26 cellular contexts compared by ENCODE assay signal in the genomic region with DNA sequence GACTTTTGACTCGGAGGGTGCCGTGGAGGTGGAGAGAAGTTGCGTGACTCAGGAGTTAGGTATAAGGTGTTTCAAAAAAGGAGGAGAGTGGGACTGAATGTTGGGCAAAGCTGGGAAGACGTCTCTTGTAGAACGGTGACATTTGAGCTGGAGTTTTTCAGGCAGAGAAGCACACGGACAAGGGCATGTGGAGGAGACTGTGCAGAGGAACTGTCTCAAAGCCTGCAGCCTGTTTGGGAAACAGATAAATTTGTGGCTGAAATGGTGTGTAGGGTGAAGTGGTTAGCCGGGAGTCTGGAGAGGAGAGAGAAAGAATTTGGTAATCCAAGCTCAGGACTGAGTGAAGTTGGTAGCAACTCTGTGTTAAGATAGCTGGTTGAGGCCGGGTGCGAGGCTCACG. TPM values are rescaled to one million over a fixed set of nuclear protein-coding genes. Genes with fewer than 3 reads are reported as not detected.
DNase-seq lines count a peak whose midpoint lies in the region; ATAC-seq and TF ChIP-seq lines count a peak whose summit lies in the region.
"Had no signal": no experiment of that assay in that cellular context is flagged by ENCODE, and none has a peak within 500 bp of the region (broad histone marks: within the 10 kb centered on the region; RNA-seq: fewer than 3 reads in every experiment).

No MANE protein-coding gene starts in this region.

- H3K18ac ChIP-seq in trophoblast cell (ENCODE audit: low read length): peak overlapping the region; percentile 59

- no peaks in the 10 kb centered on the region for H3K36me3 ChIP-seq in GM23338 (ENCODE audit: insufficient read depth)
- H3K36me3 ChIP-seq in trophoblast cell (ENCODE audit: control insufficient read depth in 1 of 2, insufficient read depth in 2 of 2, low read length in 2 of 2): peaks cover 2 to 4% of the 10 kb centered on the region in 2 experiments
- H3K36me3 ChIP-seq: brain microvascular endothelial cell, colonic mucosa, esophagus muscularis mucosa, suprapubic skin, WERI-Rb-1 had no signal

- peak overlapping the region; percentile 39; the same call in 1 of the 2 replicates for H3K27ac ChIP-seq in GM23338 (ENCODE audit: low read depth)
- no peak overlapping the region for H3K27ac ChIP-seq in trophoblast cell (ENCODE audit: low read depth, low read length)
- H3K27ac ChIP-seq: brain microvascular endothelial cell, colonic mucosa, esophagus muscularis mucosa, skin epidermis, suprapubic skin, WERI-Rb-1 had no signal

- H3K79me2 ChIP-seq in GM23338 (replicated peaks; ENCODE audit: insufficient read depth): peaks cover 100% of the 10 kb centered on the region
- H3K79me2 ChIP-seq in trophoblast cell (ENCODE audit: control insufficient read depth, insufficient read depth, low read length, poor library complexity): peaks cover 47% of the 10 kb centered on the region

- CTCF ChIA-PET in activated naive CD4-positive, alpha-beta T cell treated with anti-CD3 and anti-CD28 coated beads, Interleukin-2, amount 10 ng/mL, durations not matched to agents 7 days and 5 days (lab: Charles Lee): no interaction called here

- H3K27me3 ChIP-seq in GM23338 (ENCODE audit: insufficient read depth): no peaks in the 10 kb centered on the region
- no peaks in the 10 kb centered on the region for H3K27me3 ChIP-seq in trophoblast cell (ENCODE audit: insufficient read depth, low read length)
- H3K27me3 ChIP-seq: BE2C, brain microvascular endothelial cell, colonic mucosa, esophagus muscularis mucosa, suprapubic skin had no signal

- H3K4me2 ChIP-seq in GM23338: peak overlapping the region; percentile 31; the same call in 1 of the 2 replicates
- H3K4me2 ChIP-seq in trophoblast cell (ENCODE audit: low read length): no peak overlapping the region

- H3K9me3 Mint-ChIP-seq in activated naive CD4-positive, alpha-beta T cell treated with anti-CD3 and anti-CD28 coated beads, Interleukin-2, amount 10 ng/mL, durations not matched to agents 7 days and 5 days: no peaks in the 10 kb centered on the region
- H3K9me3 Mint-ChIP-seq in GM23338: no peaks in the 10 kb centered on the region
- H3K9me3 Mint-ChIP-seq in effector memory CD8-positive, alpha-beta T cell: no peaks in the 10 kb centered on the region
- H3K9me3 Mint-ChIP-seq: T-helper 2 cell treated with Interferon-gamma antibody and Interleukin-4, amounts not matched to agents 5 μg/mL and 100 μg/mL, for 36 hours had no signal

- ATAC-seq in GM23338: no peak
- ATAC-seq in effector memory CD8-positive, alpha-beta T cell (replicated peaks): no peak
- ATAC-seq in HG02763 (IDR thresholded peaks at IDR 0.05; ENCODE audit: unreplicated experiment): no peak
- ATAC-seq: SK-N-SH treated with all-trans-retinoic acid at 6 μM for 48 hours had no signal

- H2BK12ac ChIP-seq in trophoblast cell (ENCODE audit: low read length): no peak overlapping the region

- H3K4me3 Mint-ChIP-seq in activated naive CD4-positive, alpha-beta T cell treated with anti-CD3 and anti-CD28 coated beads, Interleukin-2, amount 10 ng/mL, durations not matched to agents 7 days and 5 days: no peak overlapping the region
- no peak overlapping the region; the same call in 2 of the 3 replicates for H3K4me3 Mint-ChIP-seq in GM23338
- H3K4me3 Mint-ChIP-seq in effector memory CD8-positive, alpha-beta T cell: no peak overlapping the region
- H3K4me3 Mint-ChIP-seq: T-helper 2 cell treated with Interferon-gamma antibody and Interleukin-4, amounts not matched to agents 5 μg/mL and 100 μg/mL, for 36 hours had no signal

- H3K23ac ChIP-seq in trophoblast cell (ENCODE audit: low read length): no peak overlapping the region

- H4K20me1 ChIP-seq in GM23338 (replicated peaks; ENCODE audit: insufficient read depth): peaks cover 96% of the 10 kb centered on the region

- H3K4me1 Mint-ChIP-seq in activated naive CD4-positive, alpha-beta T cell treated with anti-CD3 and anti-CD28 coated beads, Interleukin-2, amount 10 ng/mL, durations not matched to agents 7 days and 5 days: peaks cover 36% of the 10 kb centered on the region
- peaks cover 72% of the 10 kb centered on the region for H3K4me1 Mint-ChIP-seq in GM23338
- H3K4me1 Mint-ChIP-seq in effector memory CD8-positive, alpha-beta T cell (ENCODE audit: low read depth in 2 of 2): peaks cover 62 to 75% of the 10 kb centered on the region in 2 donors

- H3K79me1 ChIP-seq in trophoblast cell (ENCODE audit: low read length): no peaks in the 10 kb centered on the region

- no peak for TF ChIP-seq CTCF in GM23338 (conservative IDR thresholded peaks at IDR 0.05; ENCODE audit: low read depth in 2 of 2)

- H4K91ac ChIP-seq in trophoblast cell (ENCODE audit: low read depth, low read length): no peak overlapping the region

- no peaks in the 10 kb centered on the region for H3K27me3 Mint-ChIP-seq in activated naive CD4-positive, alpha-beta T cell treated with anti-CD3 and anti-CD28 coated beads, Interleukin-2, amount 10 ng/mL, durations not matched to agents 7 days and 5 days
- H3K27me3 Mint-ChIP-seq in GM23338 (ENCODE audit: insufficient read depth, low read depth, poor library complexity): peaks cover 9% of the 10 kb centered on the region
- no peaks in the 10 kb centered on the region for H3K27me3 Mint-ChIP-seq in effector memory CD8-positive, alpha-beta T cell

- no peak overlapping the region for H2BK120ac ChIP-seq in trophoblast cell (ENCODE audit: insufficient read depth, low read length, poor library complexity)

- H3K27ac Mint-ChIP-seq in activated naive CD4-positive, alpha-beta T cell treated with anti-CD3 and anti-CD28 coated beads, Interleukin-2, amount 10 ng/mL, durations not matched to agents 7 days and 5 days: peak overlapping the region; percentile 12
- peak overlapping the region; percentile 0; the same call in 1 of the 2 replicates for H3K27ac Mint-ChIP-seq in GM23338
- H3K27ac Mint-ChIP-seq in effector memory CD8-positive, alpha-beta T cell: peak overlapping the region; percentile 11 to 83
- H3K27ac Mint-ChIP-seq: T-helper 2 cell treated with Interferon-gamma antibody and Interleukin-4, amounts not matched to agents 5 μg/mL and 100 μg/mL, for 36 hours had no signal

- H3K14ac ChIP-seq in trophoblast cell (ENCODE audit: low read length): no peak overlapping the region

- H2BK5ac ChIP-seq in trophoblast cell (ENCODE audit: low read depth, low read length, poor library complexity): no peak overlapping the region

- H3K9me3 ChIP-seq in trophoblast cell (ENCODE audit: insufficient read depth, low read depth, low read length): peaks cover 1% of the 10 kb centered on the region
- H3K9me3 ChIP-seq: BE2C, colonic mucosa, esophagus muscularis mucosa, suprapubic skin had no signal

- no peak overlapping the region for H4K8ac ChIP-seq in trophoblast cell (ENCODE audit: low read depth, low read length)

- H3K4ac ChIP-seq in trophoblast cell (ENCODE audit: low read depth, low read length): peak overlapping the region; percentile 94

- H3K4me3 ChIP-seq in GM23338: no peak overlapping the region
- no peak overlapping the region for H3K4me3 ChIP-seq in trophoblast cell (ENCODE audit: low read depth, low read length)
- H3K4me3 ChIP-seq: colonic mucosa, esophagus muscularis mucosa, skin epidermis, suprapubic skin had no signal

- 0 out of 2 replicates have a peak, but pooled peaks cover 6% of the 10 kb centered on the region for H3F3A ChIP-seq in GM23338 (replicated peaks; ENCODE audit: low read depth)

- no CpG with 5 or more reads among the region's 10 CpGs for WGBS in trophoblast cell (ENCODE audit: extremely low coverage, insufficient coverage, insufficient read length)

- H3K4me1 ChIP-seq in GM23338 (ENCODE audit: insufficient read depth) (peaks cover 58% of the 10 kb centered on the region), trophoblast cell (ENCODE audit: control insufficient read depth in 1 of 2, insufficient read depth in 2 of 2, low read length in 2 of 2) (peaks cover 8 to 11% of the 10 kb centered on the region in 2 experiments)

- H3K9me2 ChIP-seq in GM23338 (ENCODE audit: insufficient read depth): no peaks in the 10 kb centered on the region

- H2AFZ ChIP-seq in GM23338 (no peak overlapping the region), trophoblast cell (ENCODE audit: insufficient read depth, low read length, poor library complexity) (no peak overlapping the region)

- no peak overlapping the region for H2AK5ac ChIP-seq in trophoblast cell (ENCODE audit: low read length)

- H3K36me3 Mint-ChIP-seq in activated naive CD4-positive, alpha-beta T cell treated with anti-CD3 and anti-CD28 coated beads, Interleukin-2, amount 10 ng/mL, durations not matched to agents 7 days and 5 days: peaks cover 10% of the 10 kb centered on the region
- peaks cover 3% of the 10 kb centered on the region; the same call in 2 of the 3 replicates for H3K36me3 Mint-ChIP-seq in GM23338 (ENCODE audit: low read depth)
- H3K36me3 Mint-ChIP-seq in effector memory CD8-positive, alpha-beta T cell (ENCODE audit: insufficient read depth): peaks cover 19% of the 10 kb centered on the region

- no peak for DNase-seq in activated naive CD4-positive, alpha-beta T cell treated with anti-CD3 and anti-CD28 coated beads, Interleukin-2, amount 10 ng/mL, durations not matched to agents 7 days and 5 days
- no peak for DNase-seq in activated naive CD4-positive, alpha-beta T cell treated with Interleukin-2 at 50 U/mL for 16 hours
- no peak for DNase-seq in GM23338 (ENCODE audit: low spot score)
- DNase-seq in effector memory CD8-positive, alpha-beta T cell: no peak
- DNase-seq in trophoblast cell: no peak
- no peak for DNase-seq in SW480 (ENCODE audit: low spot score)
- no peak for DNase-seq in NCI-H345 (lab: John Stamatoyannopoulos, UW)
- DNase-seq: activated gamma-delta T cell treated with Interleukin-2 at 50 U/mL for 16 hours; BE2C; brain microvascular endothelial cell; colonic mucosa; COR-L47; DMS79; effector memory CD4-positive, alpha-beta T cell; GF-D8; HCEC 1CT; NCI-H1092 treated with DMSO at 0.1 percent for 48 hours; NCI-H1930; NCI-H69 had no signal

- H4K12ac ChIP-seq in trophoblast cell (ENCODE audit: low read depth, low read length): no peak overlapping the region

- no peak overlapping the region for H3K9ac ChIP-seq in trophoblast cell (ENCODE audit: low read length)

TF ChIP-seq in GM23338, 12 proteins besides CTCF, POLR2A, EP300 and RAD21 (continues in another document):
- no peak for TF ChIP-seq POLR2AphosphoS5 (IDR thresholded peaks at IDR 0.05; ENCODE audit: low read depth)

RNA-seq across cellular contexts. Expression of a gene that starts 9.8 kb away (rescaled TPM):
- total RNA-seq in GM23338 (2014; rRNA removed; shearing (Covaris generic)): 144 and 158 TPM in 2 replicates
- polyA plus RNA-seq in GM23338 (2016; fragmentation: Nextera tagmentation; extraction: Ambion mirVana): 186 and 194 TPM in 2 replicates
- 86.2 and 87.9 TPM in 2 replicates for polyA plus RNA-seq in trophoblast cell (2013)
